In the genomic region with DNA sequence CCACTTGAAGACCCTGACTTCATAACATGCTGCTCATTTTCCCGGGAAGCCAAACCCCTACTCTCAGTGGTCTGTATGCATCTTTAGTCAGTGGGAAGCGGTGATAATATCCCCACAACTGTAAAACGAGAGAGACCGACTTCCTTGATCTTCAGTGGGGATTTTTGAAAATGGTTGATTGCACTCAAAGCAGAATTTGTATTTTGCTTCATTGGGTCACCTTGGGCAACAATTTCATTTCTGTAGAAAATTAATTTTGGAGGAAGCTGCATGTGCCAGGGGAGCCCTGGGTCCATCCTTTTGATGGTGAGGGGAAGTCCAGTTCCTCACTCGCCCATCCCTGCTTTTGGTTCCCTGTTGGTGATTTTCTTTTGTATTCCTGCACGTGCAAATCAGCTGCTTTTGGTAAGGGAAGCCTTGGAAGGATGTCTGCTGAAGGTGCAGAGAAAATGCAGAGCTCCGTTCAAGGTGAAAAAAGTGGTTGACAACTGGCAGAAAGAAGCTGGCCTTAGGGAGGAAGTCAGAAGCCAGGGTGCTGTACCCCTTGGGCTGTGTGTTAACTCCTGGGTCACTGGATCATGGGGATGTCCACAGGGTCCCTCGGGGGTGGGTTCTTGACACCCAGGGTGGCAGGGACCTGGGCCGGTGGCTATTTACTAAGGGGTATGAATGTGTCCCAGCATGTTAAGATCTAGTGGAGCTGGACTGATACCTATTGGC, we compare ENCODE assay signal across 7 cellular contexts.
DNase-seq lines count a peak whose midpoint lies in the region; ATAC-seq and TF ChIP-seq lines count a peak whose summit lies in the region.
"Not testable (repeated sequence)": the region's sequence is repeated elsewhere in the genome, so short reads cannot be mapped to it uniquely, and the experiment has no call there.

No MANE protein-coding gene starts in this region.

- not testable (repeated sequence) for H3K4me3 Mint-ChIP-seq in CD14-positive monocyte
- H3K4me3 Mint-ChIP-seq in activated B cell treated with CpG ODN at 0.5 μM for 24 hours = peak overlapping the region; percentile 58
- peak overlapping the region; percentile 63 to 73 for H3K4me3 Mint-ChIP-seq in stimulated activated naive B cell treated with anti-CD40 and anti-IgM and Interleukin-4, amounts not matched to agents 10 μg/mL and 1 μg/mL and 100 μg/mL, for 72 hours

- peaks cover 37% of the 10 kb centered on the region for H3K4me1 ChIP-seq in Karpas-422 (ENCODE audit: low read length)
- peaks cover 61% of the 10 kb centered on the region for H3K4me1 ChIP-seq in OCI-LY7 (ENCODE audit: insufficient read depth, low read length, poor library complexity, severe bottlenecking)

- not testable (repeated sequence) for H3K79me2 ChIP-seq in Karpas-422 (ENCODE audit: low read length); OCI-LY7 (ENCODE audit: insufficient read depth, low read depth, low read length)

- H3K27ac ChIP-seq in Karpas-422 (ENCODE audit: low read length) = peak overlapping the region; percentile 88
- H3K27ac ChIP-seq in OCI-LY7 (ENCODE audit: low read depth, low read length, poor library complexity, severe bottlenecking) = peak overlapping the region; percentile 85

- H3K4me2 ChIP-seq in Karpas-422 (ENCODE audit: low read depth, low read length, poor library complexity, severe bottlenecking) (peak overlapping the region; percentile 14), OCI-LY7 (ENCODE audit: low read length) (peak overlapping the region; percentile 49)

- H3K27ac Mint-ChIP-seq in CD14-positive monocyte (peak overlapping the region in 6 of 7 donors; percentile 21 to 89 (median 74)), activated B cell treated with CpG ODN at 0.5 μM for 24 hours (peak overlapping the region; percentile 94)
- peak overlapping the region; percentile 94 for H3K27ac Mint-ChIP-seq in stimulated activated naive B cell treated with anti-CD40 and anti-IgM and Interleukin-4, amounts not matched to agents 10 μg/mL and 1 μg/mL and 100 μg/mL, for 72 hours

- H3K4me1 Mint-ChIP-seq in CD14-positive monocyte (peaks cover 32% of the 10 kb centered on the region), activated B cell treated with CpG ODN at 0.5 μM for 24 hours (peaks cover 58% of the 10 kb centered on the region)
- H3K4me1 Mint-ChIP-seq in stimulated activated naive B cell treated with anti-CD40 and anti-IgM and Interleukin-4, amounts not matched to agents 10 μg/mL and 1 μg/mL and 100 μg/mL, for 72 hours = peaks cover 24 to 48% of the 10 kb centered on the region in 2 donors

- not testable (repeated sequence) for H3K27me3 ChIP-seq in Karpas-422 (ENCODE audit: low read length)

- POLR2A ChIA-PET in OCI-LY7 (lab: Charles Lee) = not testable (repeated sequence)
- POLR2A ChIA-PET in activated B cell treated with CpG ODN at 0.5 μM for 24 hours (lab: Charles Lee) = interaction anchor here (0.6 to 1.8 kb wide), 5 partner anchors 8 to 1670 kb away, joined by 3 to 10 read pairs (median 4); no protein-coding TSS in a partner anchor

- intact Hi-C loops in CD14-positive monocyte (cut with micrococcal nuclease); OCI-LY7 (cut with micrococcal nuclease; ENCODE audit: unreplicated experiment); activated B cell treated with CpG ODN at 0.5 μM for 24 hours (cut with micrococcal nuclease): not testable (repeated sequence)

- H3K36me3 Mint-ChIP-seq in CD14-positive monocyte; activated B cell treated with CpG ODN at 0.5 μM for 24 hours (ENCODE audit: low read depth); stimulated activated naive B cell treated with anti-CD40 and anti-IgM and Interleukin-4, amounts not matched to agents 10 μg/mL and 1 μg/mL and 100 μg/mL, for 72 hours: not testable (repeated sequence)

- peak overlapping the region; percentile 46 for H3K9ac ChIP-seq in Karpas-422 (ENCODE audit: low read length)

- CTCF ChIA-PET in OCI-LY7 (lab: Charles Lee; ENCODE audit: unreplicated experiment); activated B cell treated with CpG ODN at 0.5 μM for 24 hours (lab: Charles Lee): not testable (repeated sequence)

- not testable (repeated sequence) for TF ChIP-seq CTCF in CD14-positive monocyte (IDR thresholded peaks at IDR 0.05); GM12865 (IDR thresholded peaks at IDR 0.05; ENCODE audit: insufficient read depth, low read depth, low read length, missing control alignments); OCI-LY7 (conservative IDR thresholded peaks at IDR 0.05; ENCODE audit: low read length); activated B cell treated with CpG ODN at 0.5 μM for 24 hours (IDR thresholded peaks at IDR 0.05)

- not testable (repeated sequence) for DNase-seq in CD14-positive monocyte (ENCODE audit: low spot score); activated B cell treated with CpG ODN at 0.5 μM for 24 hours
- peak; percentile 18 for DNase-seq in GM12865 (ENCODE audit: low read depth)
- peak; percentile 58 for DNase-seq in Karpas-422
- peak; percentile 44 for DNase-seq in OCI-LY7 (ENCODE audit: low spot score)
- peak; percentile 8 for DNase-seq in germinal center (ENCODE audit: low spot score)
- peak; percentile 44 for DNase-seq in stimulated activated naive B cell treated with anti-CD40 and anti-IgM and Interleukin-4, amounts not matched to agents 10 μg/mL and 1 μg/mL and 100 μg/mL, for 72 hours

- BruUV-seq in OCI-LY7 (replicated peaks; lab: Mats Ljungman, UMichigan) = not testable (repeated sequence)

- not testable (repeated sequence) for H2AFZ ChIP-seq in Karpas-422 (ENCODE audit: low read length)
- peak overlapping the region; percentile 36; the same call in 1 of the 2 replicates for H2AFZ ChIP-seq in OCI-LY7 (ENCODE audit: low read length)

- not testable (repeated sequence) for H3K36me3 ChIP-seq in Karpas-422 (ENCODE audit: insufficient read depth, low read length); OCI-LY7 (ENCODE audit: insufficient read depth, low read length)

- peak; percentile 40 for ATAC-seq in activated B cell treated with CpG ODN at 0.5 μM for 24 hours (ENCODE audit: low read depth)
- ATAC-seq in stimulated activated naive B cell treated with anti-CD40 and anti-IgM and Interleukin-4, amounts not matched to agents 10 μg/mL and 1 μg/mL and 100 μg/mL, for 72 hours (replicated peaks) = peak; percentile 56 to 59

- H3K9me3 ChIP-seq in Karpas-422 (ENCODE audit: low read length); OCI-LY7 (ENCODE audit: low read length): not testable (repeated sequence)

- H3K9me2 ChIP-seq in Karpas-422 (replicated peaks; ENCODE audit: insufficient read depth, low read length); OCI-LY7 (ENCODE audit: insufficient read depth, low read length): not testable (repeated sequence)

- H3K9me3 Mint-ChIP-seq in CD14-positive monocyte; activated B cell treated with CpG ODN at 0.5 μM for 24 hours; stimulated activated naive B cell treated with anti-CD40 and anti-IgM and Interleukin-4, amounts not matched to agents 10 μg/mL and 1 μg/mL and 100 μg/mL, for 72 hours: not testable (repeated sequence)

- not testable (repeated sequence) for H3K27me3 Mint-ChIP-seq in CD14-positive monocyte (ENCODE audit: low read depth in 3 of 3); activated B cell treated with CpG ODN at 0.5 μM for 24 hours; stimulated activated naive B cell treated with anti-CD40 and anti-IgM and Interleukin-4, amounts not matched to agents 10 μg/mL and 1 μg/mL and 100 μg/mL, for 72 hours

- not testable (repeated sequence) for H3K4me3 ChIP-seq in GM12865 (ENCODE audit: low read depth, low read length); Karpas-422 (ENCODE audit: low read length)
- H3K4me3 ChIP-seq in OCI-LY7 (ENCODE audit: low read depth, low read length, poor library complexity, severe bottlenecking) = peak overlapping the region; percentile 6

- not testable (repeated sequence) for H4K20me1 ChIP-seq in Karpas-422 (ENCODE audit: insufficient read depth, low read depth, low read length); OCI-LY7 (ENCODE audit: insufficient read depth, low read length)
